In genomic region chr10:63523015-63523414, GRCh38 we compare ENCODE assay signal across 9 cellular contexts. TPM values are rescaled to one million over a fixed set of nuclear protein-coding genes. Genes with fewer than 3 reads are reported as not detected.
DNase-seq lines count a peak whose midpoint lies in the region; ATAC-seq lines count a peak whose summit lies in the region.
"Had no signal": no experiment of that assay in that cellular context is flagged by ENCODE, and none has a peak within 500 bp of the region (broad histone marks: within the 10 kb centered on the region; RNA-seq: fewer than 3 reads in every experiment).

No MANE protein-coding gene starts in this region.

- H3K27me3 ChIP-seq in CD4-positive, CD25-positive, alpha-beta regulatory T cell (ENCODE audit: control insufficient read depth, insufficient read depth, low read length), result no peaks in the 10 kb centered on the region
- H3K27me3 ChIP-seq in effector memory CD4-positive, alpha-beta T cell (replicated peaks; ENCODE audit: control insufficient read depth, insufficient read depth, low read length, poor library complexity, severe bottlenecking), result no peaks in the 10 kb centered on the region
- H3K27me3 ChIP-seq in neuron (ENCODE audit: insufficient read depth, low read length), result no peaks in the 10 kb centered on the region
- no peaks in the 10 kb centered on the region for H3K27me3 ChIP-seq in H7 (ENCODE audit: control insufficient read depth, insufficient read depth, low read length)

- peak overlapping the region; percentile 83 for H3K4me3 ChIP-seq in CD4-positive, CD25-positive, alpha-beta regulatory T cell (ENCODE audit: low read depth, low read length)
- H3K4me3 ChIP-seq in effector memory CD4-positive, alpha-beta T cell (ENCODE audit: insufficient read depth, low read depth, low read length, poor library complexity, severe bottlenecking), result peak overlapping the region; percentile 83
- H3K4me3 ChIP-seq in neuron (ENCODE audit: low read length) (peak overlapping the region; percentile 89), H7 (ENCODE audit: insufficient read depth, low read depth, low read length) (no peak overlapping the region)

- H3K9me3 ChIP-seq in CD4-positive, CD25-positive, alpha-beta regulatory T cell (ENCODE audit: control insufficient read depth in 2 of 2, low read length in 2 of 2), result no peaks in the 10 kb centered on the region
- no peaks in the 10 kb centered on the region for H3K9me3 ChIP-seq in effector memory CD4-positive, alpha-beta T cell (ENCODE audit: control insufficient read depth, low read length)
- H3K9me3 ChIP-seq in neuron (ENCODE audit: low read length), result peaks cover 8% of the 10 kb centered on the region

- no peak for DNase-seq in CD4-positive, CD25-positive, alpha-beta regulatory T cell
- DNase-seq in MV-4-11 (lab: John Stamatoyannopoulos, UW), result peak; percentile 26
- DNase-seq in effector memory CD4-positive, alpha-beta T cell, result no peak
- DNase-seq in H7, result no peak
- DNase-seq in occipital lobe (lab: John Stamatoyannopoulos, UW), result no peak
- DNase-seq in activated naive CD4-positive, alpha-beta T cell treated with anti-CD3 and anti-CD28 coated beads, Interleukin-2, amount 50 U/mL, for 72 hours (ENCODE audit: low spot score in 2 of 2), result no peak
- DNase-seq in HuH-7 (ENCODE audit: low spot score), result no peak
- DNase-seq: NCI-H1105 had no signal

- no peak for ATAC-seq in CD4-positive, CD25-positive, alpha-beta regulatory T cell (ENCODE audit: low read depth in 2 of 2)
- ATAC-seq in activated naive CD4-positive, alpha-beta T cell treated with anti-CD3 and anti-CD28 coated beads, Interleukin-2, amount 50 U/mL, for 72 hours, result no peak

- peaks cover 0 to 2% (median 0%) of the 10 kb centered on the region in 7 donors for H3K9me3 Mint-ChIP-seq in CD4-positive, CD25-positive, alpha-beta regulatory T cell
- H3K9me3 Mint-ChIP-seq in activated naive CD4-positive, alpha-beta T cell treated with anti-CD3 and anti-CD28 coated beads, Interleukin-2, amount 50 U/mL, for 72 hours, result no peaks in the 10 kb centered on the region

- H3K27ac Mint-ChIP-seq in CD4-positive, CD25-positive, alpha-beta regulatory T cell, result peak overlapping the region; percentile 11 to 94 (median 78)
- H3K27ac Mint-ChIP-seq in activated naive CD4-positive, alpha-beta T cell treated with anti-CD3 and anti-CD28 coated beads, Interleukin-2, amount 50 U/mL, for 72 hours, result peak overlapping the region in 1 of 2 donors; percentile 93

- peaks cover 48 to 67% (median 55%) of the 10 kb centered on the region in 4 donors for H3K4me1 Mint-ChIP-seq in CD4-positive, CD25-positive, alpha-beta regulatory T cell

- peak overlapping the region; percentile 77 for H3K27ac ChIP-seq in CD4-positive, CD25-positive, alpha-beta regulatory T cell (ENCODE audit: insufficient read depth, low read length, poor library complexity, severe bottlenecking)
- H3K27ac ChIP-seq in effector memory CD4-positive, alpha-beta T cell (ENCODE audit: insufficient read depth, low read length, poor library complexity, severe bottlenecking), result peak overlapping the region; percentile 85

- H3K27me3 Mint-ChIP-seq in CD4-positive, CD25-positive, alpha-beta regulatory T cell, result no peaks in the 10 kb centered on the region

- peaks cover 38% of the 10 kb centered on the region for H3K4me1 ChIP-seq in CD4-positive, CD25-positive, alpha-beta regulatory T cell (ENCODE audit: control insufficient read depth, insufficient read depth, low read length, poor library complexity, severe bottlenecking)
- peaks cover 12% of the 10 kb centered on the region for H3K4me1 ChIP-seq in effector memory CD4-positive, alpha-beta T cell (ENCODE audit: control insufficient read depth, insufficient read depth, low read length, poor library complexity, severe bottlenecking)
- H3K4me1 ChIP-seq in neuron (ENCODE audit: insufficient read depth, low read length), result peaks cover 7% of the 10 kb centered on the region

- peaks cover 5% of the 10 kb centered on the region for H3K36me3 Mint-ChIP-seq in CD4-positive, CD25-positive, alpha-beta regulatory T cell
- H3K36me3 Mint-ChIP-seq in activated naive CD4-positive, alpha-beta T cell treated with anti-CD3 and anti-CD28 coated beads, Interleukin-2, amount 50 U/mL, for 72 hours, result peaks cover 11 to 15% of the 10 kb centered on the region in 2 donors

- H2AFZ ChIP-seq in neuron (ENCODE audit: low read depth, low read length), result peak overlapping the region; percentile 90

- peak overlapping the region; percentile 82 to 98 (median 88) for H3K4me3 Mint-ChIP-seq in CD4-positive, CD25-positive, alpha-beta regulatory T cell

- no peaks in the 10 kb centered on the region for H3K36me3 ChIP-seq in CD4-positive, CD25-positive, alpha-beta regulatory T cell (ENCODE audit: control insufficient read depth, insufficient read depth, low read length)
- no peaks in the 10 kb centered on the region for H3K36me3 ChIP-seq in effector memory CD4-positive, alpha-beta T cell (ENCODE audit: control insufficient read depth, insufficient read depth, low read length)
- H3K36me3 ChIP-seq in neuron (ENCODE audit: insufficient read depth, low read length) (peaks cover 2% of the 10 kb centered on the region), H7 (replicated peaks; ENCODE audit: control insufficient read depth, insufficient read depth, low read length) (no peaks in the 10 kb centered on the region)

RNA-seq across cellular contexts. Expression of gene REEP3, which starts 1.8 kb away (rescaled TPM):
- 18.6 TPM for total RNA-seq in CD4-positive, CD25-positive, alpha-beta regulatory T cell
- polyA plus RNA-seq in CD4-positive, CD25-positive, alpha-beta regulatory T cell, result 10 to 100 TPM; 12.7 to 21.2 (median 15.7) TPM
- 16.1 and 24.5 TPM in 2 replicates for total RNA-seq in H7 (2014; rRNA removed; shearing (Covaris generic))
- total RNA-seq in occipital lobe, result 24.5 TPM
- total RNA-seq in activated naive CD4-positive, alpha-beta T cell treated with anti-CD3 and anti-CD28 coated beads, Interleukin-2, amount 50 U/mL, for 72 hours, result 10 to 100 TPM in 1 of 2 donors, 1 to 10 TPM in 1; 6.9 to 15.6 TPM

RNA-seq across cellular contexts. Expression of gene JMJD1C, which starts 57.2 kb away (rescaled TPM):
- 222 TPM for total RNA-seq in CD4-positive, CD25-positive, alpha-beta regulatory T cell
- polyA plus RNA-seq in CD4-positive, CD25-positive, alpha-beta regulatory T cell, result 10 to 100 TPM; 35.5 to 48.9 (median 41.8) TPM
- total RNA-seq in H7 (2014; rRNA removed; shearing (Covaris generic)), result 108 and 180 TPM in 2 replicates
- 355 TPM for total RNA-seq in occipital lobe
- 10 to 100 TPM; 62.5 to 68.7 TPM for total RNA-seq in activated naive CD4-positive, alpha-beta T cell treated with anti-CD3 and anti-CD28 coated beads, Interleukin-2, amount 50 U/mL, for 72 hours
